ENCODE assay signal across 1 cellular context in genomic region chr7:4531236-4531635, GRCh38.
TF ChIP-seq lines count a peak whose summit lies in the region.

No MANE protein-coding gene starts in this region.

TF ChIP-seq in GM23338, 12 proteins besides CTCF, POLR2A, EP300 and RAD21 (continued from another document):
- no peak for TF ChIP-seq ZNF462 (CRISPR knock-in tag; IDR thresholded peaks at IDR 0.05)
